ENCODE assay signal across 16 cellular contexts in genomic region chr4:31051565-31051964, GRCh38.
A peak's percentile ranks its signal among the peaks of the same experiment; 100 is the strongest.
DNase-seq lines count a peak whose midpoint lies in the region; ATAC-seq and TF ChIP-seq lines count a peak whose summit lies in the region.
"Had no signal": no experiment of that assay in that cellular context is flagged by ENCODE, and none has a peak within 500 bp of the region (broad histone marks: within the 10 kb centered on the region; RNA-seq: fewer than 3 reads in every experiment).

No MANE protein-coding gene starts in this region.

- H3K36me3 ChIP-seq in cardiac muscle cell (no peaks in the 10 kb centered on the region), heart left ventricle (no peaks in the 10 kb centered on the region), ascending aorta (no peaks in the 10 kb centered on the region)
- no peaks in the 10 kb centered on the region for H3K36me3 ChIP-seq in CD8-positive, alpha-beta T cell (ENCODE audit: insufficient read depth, low read length)
- H3K36me3 ChIP-seq: BLaER1, HAP-1 had no signal

- H3K4me3 ChIP-seq in cardiac muscle cell (no peak overlapping the region), heart left ventricle (no peak overlapping the region), ascending aorta (no peak overlapping the region)
- H3K4me3 ChIP-seq in CD8-positive, alpha-beta T cell (ENCODE audit: low read depth, low read length): no peak overlapping the region
- H3K4me3 ChIP-seq: A549, BLaER1, GM23248, HAP-1 had no signal

- H3K4me1 Mint-ChIP-seq in CD8-positive, alpha-beta T cell (ENCODE audit: low read depth): no peaks in the 10 kb centered on the region
- H3K4me1 Mint-ChIP-seq: CD14-positive monocyte; CD4-positive, alpha-beta memory T cell had no signal

- no peak for ATAC-seq in heart left ventricle
- no peak for ATAC-seq in CD8-positive, alpha-beta T cell
- ATAC-seq: A549 had no signal

- H3K4me1 ChIP-seq in cardiac muscle cell (ENCODE audit: low read depth) (peaks cover 28% of the 10 kb centered on the region), heart left ventricle (peaks cover 0 to 5% (median 0%) of the 10 kb centered on the region in 12 donors), ascending aorta (peaks cover 3 to 7% of the 10 kb centered on the region in 2 donors)
- H3K4me1 ChIP-seq in CD8-positive, alpha-beta T cell (ENCODE audit: insufficient read depth, low read length): no peaks in the 10 kb centered on the region
- H3K4me1 ChIP-seq: A549, BLaER1, HAP-1 had no signal

- WGBS in heart left ventricle, 4 donors: 37 to 56% (median 49%) methylated on average over 3 of the region's 3 CpGs

- TF ChIP-seq CTCF in cardiac muscle cell (IDR thresholded peaks at IDR 0.05; ENCODE audit: low read depth, low read length) (no peak), heart left ventricle (IDR thresholded peaks at IDR 0.05) (no peak), ascending aorta (IDR thresholded peaks at IDR 0.05) (no peak)
- no peak for TF ChIP-seq CTCF in CD8-positive, alpha-beta T cell (IDR thresholded peaks at IDR 0.05)

- POLR2A ChIA-PET in CD8-positive, alpha-beta T cell (lab: Charles Lee): interaction anchor here (0.9 kb wide), 1 partner anchor 40 kb away, joined by 3 read pairs; no protein-coding TSS in a partner anchor

- H3K9me3 ChIP-seq in cardiac muscle cell (ENCODE audit: low read depth) (no peaks in the 10 kb centered on the region), heart left ventricle (no peaks in the 10 kb centered on the region), ascending aorta (no peaks in the 10 kb centered on the region)
- no peaks in the 10 kb centered on the region for H3K9me3 ChIP-seq in CD8-positive, alpha-beta T cell (ENCODE audit: low read length)
- H3K9me3 ChIP-seq: A549, BLaER1, HAP-1 had no signal

- TF ChIP-seq POLR2A in heart left ventricle (IDR thresholded peaks at IDR 0.05): no peak

- H3K27me3 Mint-ChIP-seq in CD8-positive, alpha-beta T cell (ENCODE audit: low read depth): no peaks in the 10 kb centered on the region
- H3K27me3 Mint-ChIP-seq: CD4-positive, alpha-beta memory T cell had no signal

- H3K36me3 Mint-ChIP-seq in CD8-positive, alpha-beta T cell: no peaks in the 10 kb centered on the region
- H3K36me3 Mint-ChIP-seq: CD14-positive monocyte; CD4-positive, alpha-beta memory T cell had no signal

- no peak overlapping the region for H3K4me3 Mint-ChIP-seq in CD8-positive, alpha-beta T cell
- H3K4me3 Mint-ChIP-seq: CD14-positive monocyte; CD4-positive, alpha-beta memory T cell had no signal

- peaks cover 7% of the 10 kb centered on the region for H3K9me3 Mint-ChIP-seq in CD8-positive, alpha-beta T cell

- H3K27me3 ChIP-seq in cardiac muscle cell: no peaks in the 10 kb centered on the region
- H3K27me3 ChIP-seq in heart left ventricle: no peaks in the 10 kb centered on the region
- H3K27me3 ChIP-seq in ascending aorta: no peaks in the 10 kb centered on the region
- H3K27me3 ChIP-seq in CD8-positive, alpha-beta T cell (ENCODE audit: insufficient read depth, low read length): no peaks in the 10 kb centered on the region
- H3K27me3 ChIP-seq: BLaER1 had no signal

- intact Hi-C loops in heart left ventricle (cut with DNase I): loop anchor here in 1 of 10 donors (5.0 kb wide), 1 partner anchor 621 kb away; no protein-coding TSS in a partner anchor
- intact Hi-C loops in ascending aorta (cut with DNase I): no loop called here
- intact Hi-C loops in CD8-positive, alpha-beta T cell (cut with DNase I, micrococcal nuclease): no loop called here

- DNase-seq in cardiac muscle cell (ENCODE audit: low read depth in 1 of 2, low spot score in 1 of 2): no peak
- DNase-seq in heart left ventricle: no peak
- DNase-seq in ascending aorta (ENCODE audit: low spot score in 2 of 2): no peak
- peak; percentile 24 for DNase-seq in iris pigment epithelial cell (ENCODE audit: low read depth)
- DNase-seq in activated gamma-delta T cell treated with Interleukin-2 at 50 U/mL for 16 hours: no peak
- no peak for DNase-seq in CD8-positive, alpha-beta T cell
- no peak for DNase-seq in stimulated activated CD4-positive, alpha-beta T cell treated with anti-CD3 and anti-CD28 coated beads, Interleukin-4, amount 100 ng/mL, for 24 hours
- DNase-seq: Calu3; CD4-positive, alpha-beta memory T cell; DMS79 treated with DMSO at 0.1 percent for 48 hours; GM23248 had no signal

- peak overlapping the region; percentile 24 for H3K27ac ChIP-seq in cardiac muscle cell
- no peak overlapping the region for H3K27ac ChIP-seq in heart left ventricle
- H3K27ac ChIP-seq in ascending aorta: peak overlapping the region; percentile 37 to 38
- H3K27ac ChIP-seq in CD8-positive, alpha-beta T cell (ENCODE audit: low read depth, low read length): no peak overlapping the region
- H3K27ac ChIP-seq: 22Rv1, A549, BLaER1, GM23248 had no signal

- CTCF ChIA-PET in CD8-positive, alpha-beta T cell (lab: Charles Lee): no interaction called here

- no peak overlapping the region for H3K27ac Mint-ChIP-seq in CD8-positive, alpha-beta T cell
- H3K27ac Mint-ChIP-seq: CD14-positive monocyte; CD4-positive, alpha-beta memory T cell had no signal

Comparison
In these comparisons a context has a peak if more than half of its experiments do, and no peak if none do; other contexts are left out.
1. H3K27ac ChIP-seq: peak in cardiac muscle cell (single experiment) and ascending aorta (2 of 2); none in heart left ventricle (0 of 12) and CD8-positive, alpha-beta T cell (single experiment).